1 cellular context compared by ENCODE assay signal in the genomic region with DNA sequence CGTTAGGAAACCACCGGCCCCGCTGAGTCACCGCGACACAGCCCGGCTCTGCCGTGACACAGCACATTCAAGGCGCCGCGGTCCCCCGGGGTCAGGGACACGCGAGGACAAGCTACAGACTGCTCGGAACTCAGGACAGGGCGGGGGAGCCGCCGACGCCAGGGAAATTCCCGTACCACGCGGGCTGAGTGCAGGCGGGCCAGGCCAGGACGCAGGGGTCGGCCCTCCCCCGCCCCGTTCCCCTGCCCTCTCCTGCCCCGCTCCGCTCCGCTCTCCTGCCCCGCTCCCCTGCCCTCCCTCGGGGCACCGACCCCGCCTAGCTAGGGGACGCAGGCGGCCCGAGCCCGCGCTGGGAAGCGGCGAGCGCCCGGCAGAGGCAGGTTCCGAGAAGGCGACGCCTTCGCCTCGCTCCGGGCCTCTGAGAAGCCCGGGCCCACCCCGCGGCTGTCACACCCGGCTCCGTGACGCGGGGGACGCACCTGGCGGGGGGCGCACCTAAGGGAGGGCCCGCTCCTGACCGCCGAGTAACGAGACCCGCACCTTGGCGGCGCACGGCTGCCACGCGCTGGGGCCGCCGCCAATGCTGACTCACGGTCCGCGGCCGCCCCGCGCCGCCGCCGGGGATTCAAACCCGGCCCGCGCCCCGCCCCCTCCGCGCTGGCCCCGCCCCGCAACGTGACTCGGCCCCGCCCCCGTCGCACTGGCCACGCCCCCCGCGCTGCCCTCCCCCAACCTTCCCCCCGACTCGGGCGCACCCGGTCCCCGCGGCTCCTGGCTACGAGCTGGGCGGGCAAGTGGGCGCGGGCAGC.
A peak's percentile ranks its signal among the peaks of the same experiment; 100 is the strongest.
TF ChIP-seq lines count a peak whose summit lies in the region.

No MANE protein-coding gene starts in this region.

TF ChIP-seq in K562, 482 proteins besides CTCF, POLR2A, EP300 and RAD21 (continued from another document and continues in another):
- TF ChIP-seq, protein P1, sequence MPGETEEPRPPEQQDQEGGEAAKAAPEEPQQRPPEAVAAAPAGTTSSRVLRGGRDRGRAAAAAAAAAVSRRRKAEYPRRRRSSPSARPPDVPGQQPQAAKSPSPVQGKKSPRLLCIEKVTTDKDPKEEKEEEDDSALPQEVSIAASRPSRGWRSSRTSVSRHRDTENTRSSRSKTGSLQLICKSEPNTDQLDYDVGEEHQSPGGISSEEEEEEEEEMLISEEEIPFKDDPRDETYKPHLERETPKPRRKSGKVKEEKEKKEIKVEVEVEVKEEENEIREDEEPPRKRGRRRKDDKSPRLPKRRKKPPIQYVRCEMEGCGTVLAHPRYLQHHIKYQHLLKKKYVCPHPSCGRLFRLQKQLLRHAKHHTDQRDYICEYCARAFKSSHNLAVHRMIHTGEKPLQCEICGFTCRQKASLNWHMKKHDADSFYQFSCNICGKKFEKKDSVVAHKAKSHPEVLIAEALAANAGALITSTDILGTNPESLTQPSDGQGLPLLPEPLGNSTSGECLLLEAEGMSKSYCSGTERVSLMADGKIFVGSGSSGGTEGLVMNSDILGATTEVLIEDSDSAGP (CRISPR knock-in tag; IDR thresholded peaks at IDR 0.05): no peak
- TF ChIP-seq, protein P2, sequence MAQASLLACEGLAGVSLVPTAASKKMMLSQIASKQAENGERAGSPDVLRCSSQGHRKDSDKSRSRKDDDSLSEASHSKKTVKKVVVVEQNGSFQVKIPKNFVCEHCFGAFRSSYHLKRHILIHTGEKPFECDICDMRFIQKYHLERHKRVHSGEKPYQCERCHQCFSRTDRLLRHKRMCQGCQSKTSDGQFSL (CRISPR knock-in tag; IDR thresholded peaks at IDR 0.05): 0 out of 2 replicates have a peak, but pooled peaks have one; percentile 11
- TF ChIP-seq, protein P2 (tag; IDR thresholded peaks at IDR 0.05): no peak
- TF ChIP-seq, protein P3, sequence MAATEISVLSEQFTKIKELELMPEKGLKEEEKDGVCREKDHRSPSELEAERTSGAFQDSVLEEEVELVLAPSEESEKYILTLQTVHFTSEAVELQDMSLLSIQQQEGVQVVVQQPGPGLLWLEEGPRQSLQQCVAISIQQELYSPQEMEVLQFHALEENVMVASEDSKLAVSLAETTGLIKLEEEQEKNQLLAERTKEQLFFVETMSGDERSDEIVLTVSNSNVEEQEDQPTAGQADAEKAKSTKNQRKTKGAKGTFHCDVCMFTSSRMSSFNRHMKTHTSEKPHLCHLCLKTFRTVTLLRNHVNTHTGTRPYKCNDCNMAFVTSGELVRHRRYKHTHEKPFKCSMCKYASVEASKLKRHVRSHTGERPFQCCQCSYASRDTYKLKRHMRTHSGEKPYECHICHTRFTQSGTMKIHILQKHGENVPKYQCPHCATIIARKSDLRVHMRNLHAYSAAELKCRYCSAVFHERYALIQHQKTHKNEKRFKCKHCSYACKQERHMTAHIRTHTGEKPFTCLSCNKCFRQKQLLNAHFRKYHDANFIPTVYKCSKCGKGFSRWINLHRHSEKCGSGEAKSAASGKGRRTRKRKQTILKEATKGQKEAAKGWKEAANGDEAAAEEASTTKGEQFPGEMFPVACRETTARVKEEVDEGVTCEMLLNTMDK (IDR thresholded peaks at IDR 0.05; ENCODE audit: borderline replicate concordance, insufficient read depth, low read depth, low read length, poor library complexity, severe bottlenecking): no peak
- no peak for TF ChIP-seq ZNF717 (CRISPR knock-in tag; IDR thresholded peaks at IDR 0.05)
- no peak; the same call in 1 of the 2 replicates for TF ChIP-seq TEAD4 (IDR thresholded peaks at IDR 0.05; ENCODE audit: low read length)
- no peak for TF ChIP-seq TEAD4 (CRISPR knock-in tag; IDR thresholded peaks at IDR 0.05; ENCODE audit: borderline replicate concordance)
- peak; percentile 87 for TF ChIP-seq NEUROD1 (IDR thresholded peaks at IDR 0.05; ENCODE audit: borderline replicate concordance, low read depth, low read length, partially characterized antibody)
- TF ChIP-seq ZNF23 (CRISPR knock-in tag; IDR thresholded peaks at IDR 0.05): no peak
- TF ChIP-seq GATAD2B (IDR thresholded peaks at IDR 0.05; ENCODE audit: borderline replicate concordance): peak; percentile 96
- TF ChIP-seq HNRNPH1 (optimal IDR thresholded peaks at IDR 0.05; ENCODE audit: low read depth, low read length): no peak
- no peak for TF ChIP-seq TFAM (CRISPR knock-in tag; conservative IDR thresholded peaks at IDR 0.05)
- no peak for TF ChIP-seq GABPB2 (CRISPR knock-in tag; conservative IDR thresholded peaks at IDR 0.05)
- no peak for TF ChIP-seq MYBL2 (IDR thresholded peaks at IDR 0.05; ENCODE audit: low read depth)
- no peak for TF ChIP-seq MYBL2 (CRISPR knock-in tag; IDR thresholded peaks at IDR 0.05; ENCODE audit: borderline replicate concordance)
- TF ChIP-seq IRF2 (CRISPR knock-in tag; IDR thresholded peaks at IDR 0.05): no peak
- TF ChIP-seq CBX2 (IDR thresholded peaks at IDR 0.05; ENCODE audit: insufficient read depth, low read length, poor library complexity, severe bottlenecking): no peak
- no peak for TF ChIP-seq TCF7L2 (IDR thresholded peaks at IDR 0.05; ENCODE audit: low read depth, low read length)
- TF ChIP-seq PHTF2 (CRISPR knock-in tag; IDR thresholded peaks at IDR 0.05): no peak
- no peak for TF ChIP-seq TSC22D4 (tag; IDR thresholded peaks at IDR 0.05)
- no peak for TF ChIP-seq SIRT6 (IDR thresholded peaks at IDR 0.05; ENCODE audit: low read depth, low read length)
- TF ChIP-seq RBM22 (IDR thresholded peaks at IDR 0.05; ENCODE audit: low read depth, low read length, poor library complexity, severe bottlenecking): peak; percentile 88
- TF ChIP-seq, protein P4, sequence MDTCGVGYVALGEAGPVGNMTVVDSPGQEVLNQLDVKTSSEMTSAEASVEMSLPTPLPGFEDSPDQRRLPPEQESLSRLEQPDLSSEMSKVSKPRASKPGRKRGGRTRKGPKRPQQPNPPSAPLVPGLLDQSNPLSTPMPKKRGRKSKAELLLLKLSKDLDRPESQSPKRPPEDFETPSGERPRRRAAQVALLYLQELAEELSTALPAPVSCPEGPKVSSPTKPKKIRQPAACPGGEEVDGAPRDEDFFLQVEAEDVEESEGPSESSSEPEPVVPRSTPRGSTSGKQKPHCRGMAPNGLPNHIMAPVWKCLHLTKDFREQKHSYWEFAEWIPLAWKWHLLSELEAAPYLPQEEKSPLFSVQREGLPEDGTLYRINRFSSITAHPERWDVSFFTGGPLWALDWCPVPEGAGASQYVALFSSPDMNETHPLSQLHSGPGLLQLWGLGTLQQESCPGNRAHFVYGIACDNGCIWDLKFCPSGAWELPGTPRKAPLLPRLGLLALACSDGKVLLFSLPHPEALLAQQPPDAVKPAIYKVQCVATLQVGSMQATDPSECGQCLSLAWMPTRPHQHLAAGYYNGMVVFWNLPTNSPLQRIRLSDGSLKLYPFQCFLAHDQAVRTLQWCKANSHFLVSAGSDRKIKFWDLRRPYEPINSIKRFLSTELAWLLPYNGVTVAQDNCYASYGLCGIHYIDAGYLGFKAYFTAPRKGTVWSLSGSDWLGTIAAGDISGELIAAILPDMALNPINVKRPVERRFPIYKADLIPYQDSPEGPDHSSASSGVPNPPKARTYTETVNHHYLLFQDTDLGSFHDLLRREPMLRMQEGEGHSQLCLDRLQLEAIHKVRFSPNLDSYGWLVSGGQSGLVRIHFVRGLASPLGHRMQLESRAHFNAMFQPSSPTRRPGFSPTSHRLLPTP (IDR thresholded peaks at IDR 0.05; ENCODE audit: borderline replicate concordance, extremely low read depth, insufficient read length): no peak
- 0 out of 2 replicates have a peak, but pooled peaks have one; percentile 89 for TF ChIP-seq RBM14 (IDR thresholded peaks at IDR 0.05; ENCODE audit: borderline replicate concordance, insufficient read depth, low read depth, low read length)
- TF ChIP-seq ZNF75A (CRISPR knock-in tag; IDR thresholded peaks at IDR 0.05): no peak
- peak; percentile 59 for TF ChIP-seq LCOR (CRISPR knock-in tag; IDR thresholded peaks at IDR 0.05)
- TF ChIP-seq SIN3A (IDR thresholded peaks at IDR 0.05; ENCODE audit: borderline replicate concordance in 2 of 2, control insufficient read depth in 1 of 2, low read depth in 2 of 2, low read length in 2 of 2): peak; percentile 15 to 47; a peak in 3 of 4 replicates
- no peak for TF ChIP-seq ZKSCAN3 (CRISPR knock-in tag; IDR thresholded peaks at IDR 0.05)
- TF ChIP-seq ZNF584 (CRISPR knock-in tag; IDR thresholded peaks at IDR 0.05; ENCODE audit: low read depth): no peak
- no peak; the same call in 1 of the 2 replicates for TF ChIP-seq RAD51 (IDR thresholded peaks at IDR 0.05; ENCODE audit: borderline replicate concordance, low read depth)
- 0 out of 2 replicates have a peak, but pooled peaks have one; percentile 92 for TF ChIP-seq SRSF3 (IDR thresholded peaks at IDR 0.05; ENCODE audit: insufficient read depth, low read length)
- no peak for TF ChIP-seq ZNF57 (CRISPR knock-in tag; IDR thresholded peaks at IDR 0.05)
- TF ChIP-seq DNMT1 (IDR thresholded peaks at IDR 0.05): no peak
- TF ChIP-seq ZNF79 (CRISPR knock-in tag; IDR thresholded peaks at IDR 0.05; ENCODE audit: low read depth): no peak
- TF ChIP-seq, protein P5, sequence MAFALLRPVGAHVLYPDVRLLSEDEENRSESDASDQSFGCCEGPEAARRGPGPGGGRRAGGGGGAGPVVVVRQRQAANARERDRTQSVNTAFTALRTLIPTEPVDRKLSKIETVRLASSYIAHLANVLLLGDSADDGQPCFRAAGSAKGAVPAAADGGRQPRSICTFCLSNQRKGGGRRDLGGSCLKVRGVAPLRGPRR (CRISPR knock-in tag; IDR thresholded peaks at IDR 0.05): no peak
- no peak for TF ChIP-seq POLR3A (IDR thresholded peaks at IDR 0.05; ENCODE audit: borderline replicate concordance, extremely low read depth, insufficient read depth, insufficient read length)
- peak; percentile 74 for TF ChIP-seq HES1 (IDR thresholded peaks at IDR 0.05; ENCODE audit: low read depth)
- peak; percentile 66; the same call in 1 of the 2 replicates for TF ChIP-seq NBN (IDR thresholded peaks at IDR 0.05; ENCODE audit: low read depth)
- no peak for TF ChIP-seq TAF7 (tag; IDR thresholded peaks at IDR 0.05)
- no peak for TF ChIP-seq ATF1 (CRISPR knock-in tag; IDR thresholded peaks at IDR 0.05)
- peak; percentile 68 for TF ChIP-seq ATF1 (tag; IDR thresholded peaks at IDR 0.05)
- 0 out of 4 replicates have a peak, but pooled peaks of 1 of the 2 experiments have one; percentile 62 for TF ChIP-seq ARNT (IDR thresholded peaks at IDR 0.05)
- peak; percentile 97 for TF ChIP-seq TGIF2 (CRISPR knock-in tag; IDR thresholded peaks at IDR 0.05)
- TF ChIP-seq LARP7 (IDR thresholded peaks at IDR 0.05): 0 out of 2 replicates have a peak, but pooled peaks have one; percentile 3
- peak; percentile 80 for TF ChIP-seq LEF1 (IDR thresholded peaks at IDR 0.05)
- TF ChIP-seq ILK (tag; IDR thresholded peaks at IDR 0.05; ENCODE audit: borderline replicate concordance, low read depth): no peak
- TF ChIP-seq ZNF407 (IDR thresholded peaks at IDR 0.05; ENCODE audit: low read depth): no peak
- peak; percentile 64 to 84; a peak in 3 of 4 replicates for TF ChIP-seq TEAD1 (CRISPR knock-in tag; IDR thresholded peaks at IDR 0.05)
- no peak for TF ChIP-seq ZNF699 (CRISPR knock-in tag; IDR thresholded peaks at IDR 0.05; ENCODE audit: insufficient replicate concordance)
